ENCODE assay signal across 7 cellular contexts in genomic region chr14:100384819-100385813, GRCh38. TPM values are rescaled to one million over a fixed set of nuclear protein-coding genes. Genes with fewer than 3 reads are reported as not detected.
DNase-seq lines count a peak whose midpoint lies in the region; ATAC-seq and TF ChIP-seq lines count a peak whose summit lies in the region.

No MANE protein-coding gene starts in this region.

- H3K9me3 ChIP-seq in effector memory CD4-positive, alpha-beta T cell (ENCODE audit: control insufficient read depth, low read length), result no peaks in the 10 kb centered on the region

- DNase-seq in GM10248 (ENCODE audit: extremely low spot score) (no peak), NCI-H2171 (lab: John Stamatoyannopoulos, UW) (peak; percentile 75), cerebellum (ENCODE audit: low spot score) (peak; percentile 78), myocyte (ENCODE audit: low read depth) (peak; percentile 39)
- DNase-seq in effector memory CD4-positive, alpha-beta T cell, result no peak
- DNase-seq in stimulated activated CD4-positive, alpha-beta T cell treated with anti-CD3 and anti-CD28 coated beads, Interleukin-12 subunit alpha, Interleukin-12 subunit beta, amount 100 ng/mL, for 4 hours, result no peak

- H3K4me3 ChIP-seq in effector memory CD4-positive, alpha-beta T cell (ENCODE audit: insufficient read depth, low read depth, low read length, poor library complexity, severe bottlenecking), result no peak overlapping the region

- ATAC-seq in HG02938 (IDR thresholded peaks at IDR 0.05; ENCODE audit: unreplicated experiment), result no peak

- no peak overlapping the region for H3K27ac ChIP-seq in effector memory CD4-positive, alpha-beta T cell (ENCODE audit: insufficient read depth, low read length, poor library complexity, severe bottlenecking)

- POLR2A ChIA-PET in GM10248 (lab: Yijun Ruan, JAX), result interaction anchor here (0.6 kb wide), 1 partner anchor 72 kb away, joined by 5 read pairs; no protein-coding TSS in a partner anchor

- TF ChIP-seq CTCF in GM10248 (IDR thresholded peaks at IDR 0.05; ENCODE audit: control extremely low read depth, extremely low read depth, low read depth, missing control alignments), result peak; percentile 7

- H3K4me1 ChIP-seq in effector memory CD4-positive, alpha-beta T cell (ENCODE audit: control insufficient read depth, insufficient read depth, low read length, poor library complexity, severe bottlenecking), result peaks cover 8% of the 10 kb centered on the region

- no peaks in the 10 kb centered on the region for H3K27me3 ChIP-seq in effector memory CD4-positive, alpha-beta T cell (replicated peaks; ENCODE audit: control insufficient read depth, insufficient read depth, low read length, poor library complexity, severe bottlenecking)

- peaks cover 12% of the 10 kb centered on the region for H3K36me3 ChIP-seq in effector memory CD4-positive, alpha-beta T cell (ENCODE audit: control insufficient read depth, insufficient read depth, low read length)

- CTCF ChIA-PET in GM10248 (lab: Yijun Ruan, JAX), result interaction anchor here (0.9 to 7.0 kb wide), 22 partner anchors 9 to 1250 kb away, joined by 3 to 120 read pairs (median 5); a partner anchor contains a TSS

RNA-seq across cellular contexts. Expression of gene WDR25, which starts 8.8 kb away (rescaled TPM):
- total RNA-seq in cerebellum (7.3 TPM), myocyte (13.8 and 19.1 TPM in 2 replicates)
- polyA plus RNA-seq in myocyte (2012), result 18.4 TPM

Comparison
In these comparisons a context has a peak if more than half of its experiments do, and no peak if none do; other contexts are left out.
1. DNase-seq: peak in NCI-H2171 (single experiment), cerebellum (single experiment) and myocyte (single experiment); none in GM10248 (single experiment), effector memory CD4-positive, alpha-beta T cell (0 of 3) and stimulated activated CD4-positive, alpha-beta T cell treated with anti-CD3 and anti-CD28 coated beads, Interleukin-12 subunit alpha, Interleukin-12 subunit beta, amount 100 ng/mL, for 4 hours (single experiment).